1 cellular context compared by ENCODE assay signal in the genomic region with DNA sequence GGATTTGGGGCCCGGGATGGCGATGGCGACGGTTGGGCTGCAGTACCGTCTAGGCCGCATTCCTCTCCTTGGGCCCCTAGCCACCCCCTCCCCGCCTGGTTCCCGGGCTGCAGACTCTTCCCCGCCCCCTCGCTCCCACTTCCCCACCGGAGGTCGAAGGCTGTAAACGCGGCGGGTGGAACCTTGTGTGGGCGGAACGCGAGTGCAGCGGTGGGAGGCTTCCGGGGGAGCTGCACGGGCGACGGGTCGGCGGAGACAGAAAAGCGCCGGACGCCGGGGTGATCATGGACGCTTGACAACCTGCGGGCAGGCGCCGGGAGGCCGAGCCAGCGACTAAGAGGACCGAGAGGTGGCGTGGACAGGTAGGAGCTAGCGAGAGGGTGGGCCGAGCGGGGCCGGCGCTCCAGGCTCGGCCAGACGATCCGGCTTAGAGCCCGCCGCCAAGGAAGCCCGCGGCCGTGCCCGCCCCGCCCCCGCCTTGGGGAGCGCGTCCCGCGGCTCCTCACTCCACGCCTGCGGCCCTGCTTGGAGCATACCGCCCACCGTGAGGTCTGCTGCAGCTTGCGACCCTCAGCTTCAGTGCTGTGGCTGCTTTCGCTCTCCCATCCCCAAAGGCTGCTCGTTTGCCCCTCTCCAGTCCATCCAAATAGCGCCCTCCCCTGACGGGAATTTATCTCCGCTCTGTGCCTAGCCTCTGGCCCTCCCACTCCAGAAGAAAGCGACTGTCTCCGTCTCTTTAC.
TF ChIP-seq lines count a peak whose summit lies in the region.

A gene (plus strand): TSS at position 269 of the 740 bp plus-strand sequence. CDS start 2,126 bp downstream, outside the sequence.

TF ChIP-seq in HepG2, 621 proteins besides CTCF, POLR2A, EP300 and RAD21 (continued from another document and continues in another):
- TF ChIP-seq, protein P1, sequence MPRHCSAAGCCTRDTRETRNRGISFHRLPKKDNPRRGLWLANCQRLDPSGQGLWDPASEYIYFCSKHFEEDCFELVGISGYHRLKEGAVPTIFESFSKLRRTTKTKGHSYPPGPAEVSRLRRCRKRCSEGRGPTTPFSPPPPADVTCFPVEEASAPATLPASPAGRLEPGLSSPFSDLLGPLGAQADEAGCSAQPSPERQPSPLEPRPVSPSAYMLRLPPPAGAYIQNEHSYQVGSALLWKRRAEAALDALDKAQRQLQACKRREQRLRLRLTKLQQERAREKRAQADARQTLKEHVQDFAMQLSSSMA (CRISPR knock-in tag; IDR thresholded peaks at IDR 0.05): peak; percentile 97
- TF ChIP-seq CREM (IDR thresholded peaks at IDR 0.05) (peak; percentile 79), CREM (CRISPR knock-in tag; IDR thresholded peaks at IDR 0.05) (no peak), MATR3 (CRISPR knock-in tag; IDR thresholded peaks at IDR 0.05) (no peak), ETV6 (CRISPR knock-in tag; conservative IDR thresholded peaks at IDR 0.05) (peak; percentile 98), JUNB (CRISPR knock-in tag; IDR thresholded peaks at IDR 0.05; ENCODE audit: borderline replicate concordance) (no peak), MTF1 (CRISPR knock-in tag; IDR thresholded peaks at IDR 0.05) (no peak), GATAD1 (CRISPR knock-in tag; IDR thresholded peaks at IDR 0.05) (peak; percentile 100), PITX1 (CRISPR knock-in tag; IDR thresholded peaks at IDR 0.05) (peak; percentile 68; the same call in 1 of the 2 replicates), RNF2 (conservative IDR thresholded peaks at IDR 0.05; ENCODE audit: low read depth) (peak; percentile 34; the same call in 1 of the 2 replicates), TBX3 (IDR thresholded peaks at IDR 0.05; ENCODE audit: borderline replicate concordance) (no peak), SCMH1 (CRISPR knock-in tag; IDR thresholded peaks at IDR 0.05; ENCODE audit: borderline replicate concordance) (no peak), ZNF496 (CRISPR knock-in tag; IDR thresholded peaks at IDR 0.05; ENCODE audit: insufficient replicate concordance) (no peak), SP2 (CRISPR knock-in tag; IDR thresholded peaks at IDR 0.05) (peak; percentile 82), ZNF558 (CRISPR knock-in tag; IDR thresholded peaks at IDR 0.05; ENCODE audit: borderline replicate concordance) (peak; percentile 94; the same call in 1 of the 2 replicates), ZFP82 (CRISPR knock-in tag; IDR thresholded peaks at IDR 0.05; ENCODE audit: borderline replicate concordance) (peak; percentile 79; the same call in 1 of the 2 replicates), ZNF670 (CRISPR knock-in tag; IDR thresholded peaks at IDR 0.05; ENCODE audit: borderline replicate concordance) (peak; percentile 98), SIX1 (CRISPR knock-in tag; IDR thresholded peaks at IDR 0.05; ENCODE audit: borderline replicate concordance) (peak; percentile 47; the same call in 1 of the 2 replicates), NFKB2 (CRISPR knock-in tag; IDR thresholded peaks at IDR 0.05; ENCODE audit: borderline replicate concordance) (peak; percentile 98), ZSCAN31 (CRISPR knock-in tag; IDR thresholded peaks at IDR 0.05; ENCODE audit: low read depth) (peak; percentile 99), ATF7 (IDR thresholded peaks at IDR 0.05) (no peak), ATF7 (CRISPR knock-in tag; IDR thresholded peaks at IDR 0.05) (peak; percentile 90), CREB1 (IDR thresholded peaks at IDR 0.05) (peak; percentile 78), CREB1 (CRISPR knock-in tag; IDR thresholded peaks at IDR 0.05) (peak; percentile 73), ZNF652 (CRISPR knock-in tag; IDR thresholded peaks at IDR 0.05; ENCODE audit: borderline replicate concordance, low read depth) (0 out of 2 replicates have a peak, but pooled peaks have one; percentile 21), ZNF343 (CRISPR knock-in tag; IDR thresholded peaks at IDR 0.05) (peak; percentile 89), ZNF768 (CRISPR knock-in tag; IDR thresholded peaks at IDR 0.05) (peak; percentile 94), ZEB1 (IDR thresholded peaks at IDR 0.05; ENCODE audit: insufficient replicate concordance, low read depth) (peak; percentile 88), ZNF614 (CRISPR knock-in tag; IDR thresholded peaks at IDR 0.05; ENCODE audit: borderline replicate concordance) (peak; percentile 93), EHMT2 (IDR thresholded peaks at IDR 0.05; ENCODE audit: borderline replicate concordance, low read depth, low read length) (peak; percentile 94; the same call in 1 of the 2 replicates), BRD4 (CRISPR knock-in tag; IDR thresholded peaks at IDR 0.05) (peak; percentile 94; the same call in 1 of the 2 replicates), SIN3B (IDR thresholded peaks at IDR 0.05; ENCODE audit: low read length) (peak; percentile 100), SP1 (IDR thresholded peaks at IDR 0.05) (no peak), SP1 (CRISPR knock-in tag; IDR thresholded peaks at IDR 0.05) (peak; percentile 93), ZC3H13 (CRISPR knock-in tag; IDR thresholded peaks at IDR 0.05) (peak; percentile 91), GATAD2A (CRISPR knock-in tag; IDR thresholded peaks at IDR 0.05) (peak; percentile 91), ELF1 (CRISPR knock-in tag; IDR thresholded peaks at IDR 0.05) (peak; percentile 89), LCORL (IDR thresholded peaks at IDR 0.05) (no peak; the same call in 1 of the 2 replicates), LCORL (CRISPR knock-in tag; IDR thresholded peaks at IDR 0.05) (peak; percentile 86), ZNF383 (CRISPR knock-in tag; IDR thresholded peaks at IDR 0.05; ENCODE audit: borderline replicate concordance) (no peak), ZNF746 (CRISPR knock-in tag; IDR thresholded peaks at IDR 0.05) (peak; percentile 27; the same call in 1 of the 2 replicates), PLRG1 (conservative IDR thresholded peaks at IDR 0.05) (no peak)
- TF ChIP-seq, protein P2, sequence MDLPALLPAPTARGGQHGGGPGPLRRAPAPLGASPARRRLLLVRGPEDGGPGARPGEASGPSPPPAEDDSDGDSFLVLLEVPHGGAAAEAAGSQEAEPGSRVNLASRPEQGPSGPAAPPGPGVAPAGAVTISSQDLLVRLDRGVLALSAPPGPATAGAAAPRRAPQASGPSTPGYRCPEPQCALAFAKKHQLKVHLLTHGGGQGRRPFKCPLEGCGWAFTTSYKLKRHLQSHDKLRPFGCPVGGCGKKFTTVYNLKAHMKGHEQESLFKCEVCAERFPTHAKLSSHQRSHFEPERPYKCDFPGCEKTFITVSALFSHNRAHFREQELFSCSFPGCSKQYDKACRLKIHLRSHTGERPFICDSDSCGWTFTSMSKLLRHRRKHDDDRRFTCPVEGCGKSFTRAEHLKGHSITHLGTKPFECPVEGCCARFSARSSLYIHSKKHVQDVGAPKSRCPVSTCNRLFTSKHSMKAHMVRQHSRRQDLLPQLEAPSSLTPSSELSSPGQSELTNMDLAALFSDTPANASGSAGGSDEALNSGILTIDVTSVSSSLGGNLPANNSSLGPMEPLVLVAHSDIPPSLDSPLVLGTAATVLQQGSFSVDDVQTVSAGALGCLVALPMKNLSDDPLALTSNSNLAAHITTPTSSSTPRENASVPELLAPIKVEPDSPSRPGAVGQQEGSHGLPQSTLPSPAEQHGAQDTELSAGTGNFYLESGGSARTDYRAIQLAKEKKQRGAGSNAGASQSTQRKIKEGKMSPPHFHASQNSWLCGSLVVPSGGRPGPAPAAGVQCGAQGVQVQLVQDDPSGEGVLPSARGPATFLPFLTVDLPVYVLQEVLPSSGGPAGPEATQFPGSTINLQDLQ (CRISPR knock-in tag; IDR thresholded peaks at IDR 0.05): peak; percentile 95
- TF ChIP-seq, protein P3, sequence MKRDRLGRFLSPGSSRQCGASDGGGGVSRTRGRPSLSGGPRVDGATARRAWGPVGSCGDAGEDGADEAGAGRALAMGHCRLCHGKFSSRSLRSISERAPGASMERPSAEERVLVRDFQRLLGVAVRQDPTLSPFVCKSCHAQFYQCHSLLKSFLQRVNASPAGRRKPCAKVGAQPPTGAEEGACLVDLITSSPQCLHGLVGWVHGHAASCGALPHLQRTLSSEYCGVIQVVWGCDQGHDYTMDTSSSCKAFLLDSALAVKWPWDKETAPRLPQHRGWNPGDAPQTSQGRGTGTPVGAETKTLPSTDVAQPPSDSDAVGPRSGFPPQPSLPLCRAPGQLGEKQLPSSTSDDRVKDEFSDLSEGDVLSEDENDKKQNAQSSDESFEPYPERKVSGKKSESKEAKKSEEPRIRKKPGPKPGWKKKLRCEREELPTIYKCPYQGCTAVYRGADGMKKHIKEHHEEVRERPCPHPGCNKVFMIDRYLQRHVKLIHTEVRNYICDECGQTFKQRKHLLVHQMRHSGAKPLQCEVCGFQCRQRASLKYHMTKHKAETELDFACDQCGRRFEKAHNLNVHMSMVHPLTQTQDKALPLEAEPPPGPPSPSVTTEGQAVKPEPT (CRISPR knock-in tag; IDR thresholded peaks at IDR 0.05; ENCODE audit: low read depth): peak; percentile 94
- TF ChIP-seq, protein P4, sequence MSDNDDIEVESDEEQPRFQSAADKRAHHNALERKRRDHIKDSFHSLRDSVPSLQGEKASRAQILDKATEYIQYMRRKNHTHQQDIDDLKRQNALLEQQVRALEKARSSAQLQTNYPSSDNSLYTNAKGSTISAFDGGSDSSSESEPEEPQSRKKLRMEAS (IDR thresholded peaks at IDR 0.05): peak; percentile 95
- TF ChIP-seq, protein P5, sequence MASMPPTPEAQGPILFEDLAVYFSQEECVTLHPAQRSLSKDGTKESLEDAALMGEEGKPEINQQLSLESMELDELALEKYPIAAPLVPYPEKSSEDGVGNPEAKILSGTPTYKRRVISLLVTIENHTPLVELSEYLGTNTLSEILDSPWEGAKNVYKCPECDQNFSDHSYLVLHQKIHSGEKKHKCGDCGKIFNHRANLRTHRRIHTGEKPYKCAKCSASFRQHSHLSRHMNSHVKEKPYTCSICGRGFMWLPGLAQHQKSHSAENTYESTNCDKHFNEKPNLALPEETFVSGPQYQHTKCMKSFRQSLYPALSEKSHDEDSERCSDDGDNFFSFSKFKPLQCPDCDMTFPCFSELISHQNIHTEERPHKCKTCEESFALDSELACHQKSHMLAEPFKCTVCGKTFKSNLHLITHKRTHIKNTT (CRISPR knock-in tag; IDR thresholded peaks at IDR 0.05): peak; percentile 29; the same call in 1 of the 2 replicates
- TF ChIP-seq, protein P6, sequence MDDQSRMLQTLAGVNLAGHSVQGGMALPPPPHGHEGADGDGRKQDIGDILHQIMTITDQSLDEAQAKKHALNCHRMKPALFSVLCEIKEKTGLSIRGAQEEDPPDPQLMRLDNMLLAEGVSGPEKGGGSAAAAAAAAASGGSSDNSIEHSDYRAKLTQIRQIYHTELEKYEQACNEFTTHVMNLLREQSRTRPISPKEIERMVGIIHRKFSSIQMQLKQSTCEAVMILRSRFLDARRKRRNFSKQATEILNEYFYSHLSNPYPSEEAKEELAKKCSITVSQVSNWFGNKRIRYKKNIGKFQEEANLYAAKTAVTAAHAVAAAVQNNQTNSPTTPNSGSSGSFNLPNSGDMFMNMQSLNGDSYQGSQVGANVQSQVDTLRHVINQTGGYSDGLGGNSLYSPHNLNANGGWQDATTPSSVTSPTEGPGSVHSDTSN (CRISPR knock-in tag; IDR thresholded peaks at IDR 0.05; ENCODE audit: borderline replicate concordance): no peak
- TF ChIP-seq, protein P7, sequence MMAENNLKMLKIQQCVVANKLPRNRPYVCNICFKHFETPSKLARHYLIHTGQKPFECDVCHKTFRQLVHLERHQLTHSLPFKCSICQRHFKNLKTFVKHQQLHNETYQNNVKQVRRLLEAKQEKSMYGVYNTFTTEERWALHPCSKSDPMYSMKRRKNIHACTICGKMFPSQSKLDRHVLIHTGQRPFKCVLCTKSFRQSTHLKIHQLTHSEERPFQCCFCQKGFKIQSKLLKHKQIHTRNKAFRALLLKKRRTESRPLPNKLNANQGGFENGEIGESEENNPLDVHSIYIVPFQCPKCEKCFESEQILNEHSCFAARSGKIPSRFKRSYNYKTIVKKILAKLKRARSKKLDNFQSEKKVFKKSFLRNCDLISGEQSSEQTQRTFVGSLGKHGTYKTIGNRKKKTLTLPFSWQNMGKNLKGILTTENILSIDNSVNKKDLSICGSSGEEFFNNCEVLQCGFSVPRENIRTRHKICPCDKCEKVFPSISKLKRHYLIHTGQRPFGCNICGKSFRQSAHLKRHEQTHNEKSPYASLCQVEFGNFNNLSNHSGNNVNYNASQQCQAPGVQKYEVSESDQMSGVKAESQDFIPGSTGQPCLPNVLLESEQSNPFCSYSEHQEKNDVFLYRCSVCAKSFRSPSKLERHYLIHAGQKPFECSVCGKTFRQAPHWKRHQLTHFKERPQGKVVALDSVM (CRISPR knock-in tag; IDR thresholded peaks at IDR 0.05): peak; percentile 78
- TF ChIP-seq, protein P8, sequence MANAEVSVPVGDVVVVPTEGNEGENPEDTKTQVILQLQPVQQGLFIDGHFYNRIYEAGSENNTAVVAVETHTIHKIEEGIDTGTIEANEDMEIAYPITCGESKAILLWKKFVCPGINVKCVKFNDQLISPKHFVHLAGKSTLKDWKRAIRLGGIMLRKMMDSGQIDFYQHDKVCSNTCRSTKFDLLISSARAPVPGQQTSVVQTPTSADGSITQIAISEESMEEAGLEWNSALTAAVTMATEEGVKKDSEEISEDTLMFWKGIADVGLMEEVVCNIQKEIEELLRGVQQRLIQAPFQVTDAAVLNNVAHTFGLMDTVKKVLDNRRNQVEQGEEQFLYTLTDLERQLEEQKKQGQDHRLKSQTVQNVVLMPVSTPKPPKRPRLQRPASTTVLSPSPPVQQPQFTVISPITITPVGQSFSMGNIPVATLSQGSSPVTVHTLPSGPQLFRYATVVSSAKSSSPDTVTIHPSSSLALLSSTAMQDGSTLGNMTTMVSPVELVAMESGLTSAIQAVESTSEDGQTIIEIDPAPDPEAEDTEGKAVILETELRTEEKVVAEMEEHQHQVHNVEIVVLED (CRISPR knock-in tag; IDR thresholded peaks at IDR 0.05; ENCODE audit: borderline replicate concordance): peak; percentile 87
- TF ChIP-seq, protein P9, sequence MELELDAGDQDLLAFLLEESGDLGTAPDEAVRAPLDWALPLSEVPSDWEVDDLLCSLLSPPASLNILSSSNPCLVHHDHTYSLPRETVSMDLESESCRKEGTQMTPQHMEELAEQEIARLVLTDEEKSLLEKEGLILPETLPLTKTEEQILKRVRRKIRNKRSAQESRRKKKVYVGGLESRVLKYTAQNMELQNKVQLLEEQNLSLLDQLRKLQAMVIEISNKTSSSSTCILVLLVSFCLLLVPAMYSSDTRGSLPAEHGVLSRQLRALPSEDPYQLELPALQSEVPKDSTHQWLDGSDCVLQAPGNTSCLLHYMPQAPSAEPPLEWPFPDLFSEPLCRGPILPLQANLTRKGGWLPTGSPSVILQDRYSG (CRISPR knock-in tag; IDR thresholded peaks at IDR 0.05): peak; percentile 80
